In the genomic region with DNA sequence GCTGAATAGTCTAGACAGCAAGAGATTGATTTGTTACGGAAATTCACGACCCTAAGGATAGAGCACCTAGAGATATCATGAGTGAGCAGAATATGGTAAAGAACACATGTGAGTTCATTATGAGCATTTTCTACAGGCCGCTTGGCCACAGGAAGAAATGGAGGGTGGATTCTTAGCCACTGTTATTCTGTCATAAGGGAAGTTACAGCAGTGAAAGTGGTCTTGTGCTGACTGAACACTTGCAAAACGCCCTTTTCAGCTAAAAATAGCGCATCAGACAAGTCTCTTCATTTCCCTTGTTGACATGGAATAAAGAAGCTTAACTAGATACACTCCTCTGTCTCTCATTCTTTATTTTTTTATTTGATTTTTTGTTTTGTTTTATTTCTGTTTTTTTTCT, we compare ENCODE assay signal across 14 cellular contexts. TPM values are rescaled to one million over a fixed set of nuclear protein-coding genes. Genes with fewer than 3 reads are reported as not detected.
DNase-seq lines count a peak whose midpoint lies in the region; ATAC-seq and TF ChIP-seq lines count a peak whose summit lies in the region.
"Had no signal": no experiment of that assay in that cellular context is flagged by ENCODE, and none has a peak within 500 bp of the region (broad histone marks: within the 10 kb centered on the region; RNA-seq: fewer than 3 reads in every experiment).

No MANE protein-coding gene starts in this region.

- H3K27ac Mint-ChIP-seq in CD14-positive monocyte, result peak overlapping the region; percentile 84 to 96 (median 92)
- H3K27ac Mint-ChIP-seq in activated CD4-positive, alpha-beta memory T cell treated with anti-CD3 and anti-CD28 coated beads for 36 hours, result no peak overlapping the region

- ATAC-seq in left ventricle myocardium superior (peak; percentile 58), HG03139 (IDR thresholded peaks at IDR 0.05; ENCODE audit: unreplicated experiment) (no peak)

- H3K9me3 Mint-ChIP-seq in CD14-positive monocyte, result peaks cover 0 to 2% (median 0%) of the 10 kb centered on the region in 7 donors
- peaks cover 2% of the 10 kb centered on the region for H3K9me3 Mint-ChIP-seq in activated CD4-positive, alpha-beta memory T cell treated with anti-CD3 and anti-CD28 coated beads for 36 hours

- intact Hi-C loops in CD14-positive monocyte (cut with micrococcal nuclease) (loop anchor here in 1 of 2 donors (10.0 kb wide), 1 partner anchor 237 kb away; the partner anchor contains the start of gene ETV5), left ventricle myocardium superior (cut with micrococcal nuclease) (no loop called here)
- intact Hi-C loops in activated CD4-positive, alpha-beta memory T cell treated with anti-CD3 and anti-CD28 coated beads for 36 hours (cut with micrococcal nuclease), result no loop called here

- H3K27me3 Mint-ChIP-seq in CD14-positive monocyte (ENCODE audit: low read depth in 3 of 3), result no peaks in the 10 kb centered on the region
- H3K27me3 Mint-ChIP-seq in activated CD4-positive, alpha-beta memory T cell treated with anti-CD3 and anti-CD28 coated beads for 36 hours, result peaks cover 7% of the 10 kb centered on the region

- H3K4me1 Mint-ChIP-seq in CD14-positive monocyte, result peaks cover 57% of the 10 kb centered on the region
- peaks cover 9% of the 10 kb centered on the region for H3K4me1 Mint-ChIP-seq in activated CD4-positive, alpha-beta memory T cell treated with anti-CD3 and anti-CD28 coated beads for 36 hours (ENCODE audit: low read depth)

- no peak for TF ChIP-seq CTCF in CD14-positive monocyte (IDR thresholded peaks at IDR 0.05)
- no peak for TF ChIP-seq CTCF in GM20000 (IDR thresholded peaks at IDR 0.05; ENCODE audit: extremely low read depth, missing control alignments)

- DNase-seq in CD14-positive monocyte (ENCODE audit: low spot score) (peak; percentile 66), GM20000 (ENCODE audit: low spot score) (peak; percentile 50), Kasumi-1 (lab: John Stamatoyannopoulos, UW) (peak; percentile 87 to 88), left ventricle myocardium superior (no peak), AG08396 (ENCODE audit: low spot score) (no peak)
- no peak for DNase-seq in activated CD4-positive, alpha-beta memory T cell treated with anti-CD3 and anti-CD28 coated beads for 36 hours
- DNase-seq in activated CD4-positive, alpha-beta T cell treated with anti-CD3 and anti-CD28 coated beads for 4 hours, result no peak
- DNase-seq: activated CD4-positive, alpha-beta T cell treated with anti-CD3 and anti-CD28 coated beads for 1 hour; activated T-cell treated with anti-CD3 and anti-CD28 coated beads, Interleukin-2, amount 50 U/mL, for 1 hour; colonic mucosa; NCI-H2029 treated with DMSO at 0.1 percent for 48 hours; pancreas; stimulated activated CD8-positive, alpha-beta memory T cell treated with anti-CD3 and anti-CD28 coated beads, Interleukin-4, amount 100 ng/mL, for 48 hours had no signal

- POLR2A ChIA-PET in activated CD4-positive, alpha-beta memory T cell treated with anti-CD3 and anti-CD28 coated beads for 36 hours (lab: Charles Lee), result no interaction called here

- CTCF ChIA-PET in activated CD4-positive, alpha-beta memory T cell treated with anti-CD3 and anti-CD28 coated beads for 36 hours (lab: Charles Lee), result no interaction called here

- peak overlapping the region; percentile 49 to 79 for H3K4me3 Mint-ChIP-seq in CD14-positive monocyte
- no peak overlapping the region for H3K4me3 Mint-ChIP-seq in activated CD4-positive, alpha-beta memory T cell treated with anti-CD3 and anti-CD28 coated beads for 36 hours

- peaks cover 1 to 2% of the 10 kb centered on the region in 2 donors for H3K36me3 Mint-ChIP-seq in CD14-positive monocyte
- no peaks in the 10 kb centered on the region for H3K36me3 Mint-ChIP-seq in activated CD4-positive, alpha-beta memory T cell treated with anti-CD3 and anti-CD28 coated beads for 36 hours

RNA-seq across cellular contexts. Expression of gene DGKG, which starts 19.8 kb away (rescaled TPM):
- 1 to 10 TPM; 4.2 to 4.3 TPM for polyA plus RNA-seq in CD14-positive monocyte
- 18.2 TPM for total RNA-seq in left ventricle myocardium superior
- under 1 TPM; 0.12 to 0.39 TPM for total RNA-seq in activated CD4-positive, alpha-beta memory T cell treated with anti-CD3 and anti-CD28 coated beads for 36 hours

Comparison
In these comparisons a context has a peak if more than half of its experiments do, and no peak if none do; other contexts are left out.
1. DNase-seq: peak in CD14-positive monocyte (single experiment), GM20000 (single experiment) and Kasumi-1 (2 of 2); none in left ventricle myocardium superior (single experiment), activated CD4-positive, alpha-beta memory T cell treated with anti-CD3 and anti-CD28 coated beads for 36 hours (single experiment), activated CD4-positive, alpha-beta T cell treated with anti-CD3 and anti-CD28 coated beads for 4 hours (0 of 2) and AG08396 (single experiment).
2. RNA of gene DGKG, which starts 19.8 kb away (total RNA-seq): 18.2 TPM in left ventricle myocardium superior (single experiment); 0.12 to 0.39 TPM in activated CD4-positive, alpha-beta memory T cell treated with anti-CD3 and anti-CD28 coated beads for 36 hours; every median in the first group is over 10 times any median in the second.